ENCODE assay signal across 1 cellular context in the genomic region with DNA sequence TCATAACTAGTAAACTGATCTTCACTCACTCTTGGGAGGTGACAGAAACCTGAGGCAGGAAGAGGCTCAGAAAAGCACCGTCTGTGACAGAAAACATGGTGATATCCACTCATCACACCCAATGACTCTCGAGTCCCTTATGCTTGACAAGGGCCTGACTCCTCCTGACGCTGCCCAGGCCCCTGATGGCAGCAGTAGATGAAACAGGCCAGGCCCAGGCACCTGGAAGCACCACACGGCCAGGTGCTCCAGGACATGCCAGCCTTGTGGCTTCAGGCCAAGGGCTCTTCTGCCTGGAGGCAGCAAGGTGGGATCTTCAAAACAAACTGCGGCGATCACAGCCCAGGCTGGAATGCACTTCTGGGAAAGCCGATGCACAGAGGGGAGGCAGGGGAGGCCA.
TF ChIP-seq lines count a peak whose summit lies in the region.

No MANE protein-coding gene starts in this region.

TF ChIP-seq in SK-N-SH treated with all-trans-retinoic acid at 6 μM for 48 hours, 23 proteins besides CTCF, POLR2A, EP300 and RAD21 (continued from another document):
- TF ChIP-seq, protein P1, sequence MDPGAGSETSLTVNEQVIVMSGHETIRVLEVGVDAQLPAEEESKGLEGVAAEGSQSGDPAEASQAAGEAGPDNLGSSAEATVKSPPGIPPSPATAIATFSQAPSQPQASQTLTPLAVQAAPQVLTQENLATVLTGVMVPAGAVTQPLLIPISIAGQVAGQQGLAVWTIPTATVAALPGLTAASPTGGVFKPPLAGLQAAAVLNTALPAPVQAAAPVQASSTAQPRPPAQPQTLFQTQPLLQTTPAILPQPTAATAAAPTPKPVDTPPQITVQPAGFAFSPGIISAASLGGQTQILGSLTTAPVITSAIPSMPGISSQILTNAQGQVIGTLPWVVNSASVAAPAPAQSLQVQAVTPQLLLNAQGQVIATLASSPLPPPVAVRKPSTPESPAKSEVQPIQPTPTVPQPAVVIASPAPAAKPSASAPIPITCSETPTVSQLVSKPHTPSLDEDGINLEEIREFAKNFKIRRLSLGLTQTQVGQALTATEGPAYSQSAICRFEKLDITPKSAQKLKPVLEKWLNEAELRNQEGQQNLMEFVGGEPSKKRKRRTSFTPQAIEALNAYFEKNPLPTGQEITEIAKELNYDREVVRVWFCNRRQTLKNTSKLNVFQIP (CRISPR knock-in tag; IDR thresholded peaks at IDR 0.05; ENCODE audit: borderline replicate concordance, low read depth), result no peak
- TF ChIP-seq ZNF565 (CRISPR knock-in tag; conservative IDR thresholded peaks at IDR 0.05; ENCODE audit: low read depth) (no peak), BACH2 (CRISPR knock-in tag; IDR thresholded peaks at IDR 0.05; ENCODE audit: borderline replicate concordance) (no peak), TOX (CRISPR knock-in tag; IDR thresholded peaks at IDR 0.05; ENCODE audit: borderline replicate concordance) (no peak), CREB5 (CRISPR knock-in tag; IDR thresholded peaks at IDR 0.05; ENCODE audit: low read depth) (no peak), GLIS3 (CRISPR knock-in tag; IDR thresholded peaks at IDR 0.05) (no peak), ZNF8 (CRISPR knock-in tag; IDR thresholded peaks at IDR 0.05) (no peak), PATZ1 (CRISPR knock-in tag; IDR thresholded peaks at IDR 0.05; ENCODE audit: borderline replicate concordance) (no peak), SNAI2 (CRISPR knock-in tag; IDR thresholded peaks at IDR 0.05) (no peak), RARB (CRISPR knock-in tag; IDR thresholded peaks at IDR 0.05) (no peak), ARNTL (CRISPR knock-in tag; IDR thresholded peaks at IDR 0.05; ENCODE audit: borderline replicate concordance, low read depth) (no peak)
